In genomic region chr12:90757957-90758356, GRCh38 we compare ENCODE assay signal across 14 cellular contexts.
"Had no signal": no experiment of that assay in that cellular context is flagged by ENCODE, and none has a peak within 500 bp of the region (broad histone marks: within the 10 kb centered on the region; RNA-seq: fewer than 3 reads in every experiment).

No MANE protein-coding gene starts in this region.

- DNase-seq: Kasumi-1, MM.1S, NCI-H1092 treated with DMSO at 0.1 percent for 48 hours, NCI-H1436, NCI-H1694, NCI-H187 treated with DMSO at 0.1 percent for 48 hours, NCI-H2029 treated with DMSO at 0.1 percent for 48 hours, NCI-H2227 treated with DMSO at 0.1 percent for 48 hours, NCI-H524 treated with DMSO at 0.1 percent for 48 hours, NCI-H69, NCI-H774, Right ventricle myocardium superior, RPMI8226, SIG-M5 had no signal
